ENCODE assay signal across 23 cellular contexts in genomic region chr9:88875394-88875793, GRCh38.
"Had no signal": no experiment of that assay in that cellular context is flagged by ENCODE, and none has a peak within 500 bp of the region (broad histone marks: within the 10 kb centered on the region; RNA-seq: fewer than 3 reads in every experiment).

No MANE protein-coding gene starts in this region.

- H3K36me3 ChIP-seq: brain microvascular endothelial cell, heart right ventricle had no signal

- H3K4me1 Mint-ChIP-seq: activated CD4-positive, alpha-beta T cell treated with anti-CD3 and anti-CD28 coated beads, Interleukin-2, amount 10 ng/mL, durations not matched to agents 24 days and 14 days; activated naive CD4-positive, alpha-beta T cell treated with anti-CD3 and anti-CD28 coated beads, Interleukin-2, amount 50 U/mL, for 24 hours; activated naive CD8-positive, alpha-beta T cell treated with anti-CD3 and anti-CD28 coated beads, Interleukin-2, amount 10 ng/mL, durations not matched to agents 7 days and 5 days; central memory CD8-positive, alpha-beta T cell; endodermal cell had no signal

- H3K9me3 Mint-ChIP-seq: activated CD4-positive, alpha-beta memory T cell treated with anti-CD3 and anti-CD28 coated beads for 36 hours; activated CD4-positive, alpha-beta T cell treated with anti-CD3 and anti-CD28 coated beads, Interleukin-2, amount 10 ng/mL, durations not matched to agents 24 days and 14 days; activated naive CD4-positive, alpha-beta T cell treated with anti-CD3 and anti-CD28 coated beads for 36 hours; activated naive CD4-positive, alpha-beta T cell treated with anti-CD3 and anti-CD28 coated beads, Interleukin-2, amount 50 U/mL, for 24 hours; activated naive CD8-positive, alpha-beta T cell treated with anti-CD3 and anti-CD28 coated beads, Interleukin-2, amount 10 ng/mL, durations not matched to agents 7 days and 5 days; activated T-cell treated with anti-CD3 and anti-CD28 coated beads, Interleukin-2, amount 50 U/mL, for 4 hours; activated T-helper 2 cell treated with anti-CD3 and anti-CD28 coated beads, Interferon-gamma antibody, Interleukin-2, Interleukin-4, amounts not matched to agents 10 μg/mL and 5 μg/mL and 100 μg/mL, durations not matched to agents 14 hours and 24 hours and 36 hours; central memory CD8-positive, alpha-beta T cell; dendritic cell treated with granulocyte-macrophage colony-stimulating factor and Interleukin-4, amounts not matched to agents 40 ng/mL and 50 ng/mL, for 4 days had no signal

- H3K36me3 Mint-ChIP-seq: activated CD4-positive, alpha-beta memory T cell treated with anti-CD3 and anti-CD28 coated beads for 36 hours; activated naive CD4-positive, alpha-beta T cell treated with anti-CD3 and anti-CD28 coated beads, Interleukin-2, amount 50 U/mL, for 24 hours; activated naive CD8-positive, alpha-beta T cell treated with anti-CD3 and anti-CD28 coated beads, Interleukin-2, amount 10 ng/mL, durations not matched to agents 7 days and 5 days had no signal

- H3K27ac ChIP-seq: brain microvascular endothelial cell, coronary artery had no signal

- H3K9me3 ChIP-seq: heart right ventricle had no signal

- H3K27me3 ChIP-seq: brain microvascular endothelial cell, heart right ventricle had no signal

- DNase-seq: activated CD4-positive, alpha-beta memory T cell treated with anti-CD3 and anti-CD28 coated beads for 36 hours; activated CD4-positive, alpha-beta T cell treated with anti-CD3 and anti-CD28 coated beads for 36 hours; activated CD4-positive, alpha-beta T cell treated with anti-CD3 and anti-CD28 coated beads, Interleukin-2, amount 10 ng/mL, durations not matched to agents 24 days and 14 days; activated CD4-positive, CD25-positive, alpha-beta regulatory T cell; activated CD4-positive, CD25-positive, alpha-beta regulatory T cell treated with anti-CD3 and anti-CD28 coated beads, Interleukin-2, amount 50 U/mL, for 72 hours; activated CD8-positive, alpha-beta memory T cell treated with anti-CD3 and anti-CD28 coated beads for 24 hours; activated effector memory CD4-positive, alpha-beta T cell treated with anti-CD3 and anti-CD28 coated beads, Interleukin-2, amount 50 U/mL, for 16 hours; activated naive CD4-positive, alpha-beta T cell treated with anti-CD3 and anti-CD28 coated beads for 36 hours; activated naive CD8-positive, alpha-beta T cell treated with anti-CD3 and anti-CD28 coated beads, Interleukin-2, amount 10 ng/mL, durations not matched to agents 7 days and 5 days; activated T-cell treated with anti-CD3 and anti-CD28 coated beads, Interleukin-2, amount 50 U/mL, for 4 hours; amniotic stem cell; anterior cingulate cortex; brain microvascular endothelial cell; dorsolateral prefrontal cortex; effector memory CD4-positive, alpha-beta T cell; endodermal cell; heart right ventricle had no signal

- ATAC-seq: activated CD4-positive, alpha-beta T cell treated with anti-CD3 and anti-CD28 coated beads for 36 hours; activated T-cell treated with anti-CD3 and anti-CD28 coated beads, Interleukin-2, amount 50 U/mL, for 4 hours; esophagus mucosa; heart right ventricle had no signal

- H3K27ac Mint-ChIP-seq: activated CD4-positive, alpha-beta memory T cell treated with anti-CD3 and anti-CD28 coated beads for 36 hours; activated CD4-positive, alpha-beta T cell treated with anti-CD3 and anti-CD28 coated beads for 36 hours; activated CD4-positive, alpha-beta T cell treated with anti-CD3 and anti-CD28 coated beads, Interleukin-2, amount 10 ng/mL, durations not matched to agents 24 days and 14 days; activated naive CD4-positive, alpha-beta T cell treated with anti-CD3 and anti-CD28 coated beads for 36 hours; activated naive CD4-positive, alpha-beta T cell treated with anti-CD3 and anti-CD28 coated beads, Interleukin-2, amount 50 U/mL, for 24 hours; activated naive CD8-positive, alpha-beta T cell treated with anti-CD3 and anti-CD28 coated beads, Interleukin-2, amount 10 ng/mL, durations not matched to agents 7 days and 5 days; activated T-helper 2 cell treated with anti-CD3 and anti-CD28 coated beads, Interferon-gamma antibody, Interleukin-2, Interleukin-4, amounts not matched to agents 10 μg/mL and 5 μg/mL and 100 μg/mL, durations not matched to agents 14 hours and 24 hours and 36 hours; dendritic cell treated with granulocyte-macrophage colony-stimulating factor and Interleukin-4, amounts not matched to agents 40 ng/mL and 50 ng/mL, for 4 days; endodermal cell had no signal

- H3K4me3 ChIP-seq: coronary artery, dorsolateral prefrontal cortex, heart right ventricle had no signal

- H3K4me3 Mint-ChIP-seq: activated CD4-positive, alpha-beta memory T cell treated with anti-CD3 and anti-CD28 coated beads for 36 hours; activated CD4-positive, alpha-beta T cell treated with anti-CD3 and anti-CD28 coated beads for 36 hours; activated CD4-positive, alpha-beta T cell treated with anti-CD3 and anti-CD28 coated beads, Interleukin-2, amount 10 ng/mL, durations not matched to agents 24 days and 14 days; activated naive CD4-positive, alpha-beta T cell treated with anti-CD3 and anti-CD28 coated beads for 36 hours; activated naive CD4-positive, alpha-beta T cell treated with anti-CD3 and anti-CD28 coated beads, Interleukin-2, amount 50 U/mL, for 24 hours; activated naive CD8-positive, alpha-beta T cell treated with anti-CD3 and anti-CD28 coated beads, Interleukin-2, amount 10 ng/mL, durations not matched to agents 7 days and 5 days; activated T-cell treated with anti-CD3 and anti-CD28 coated beads, Interleukin-2, amount 50 U/mL, for 4 hours; central memory CD8-positive, alpha-beta T cell; dendritic cell treated with granulocyte-macrophage colony-stimulating factor and Interleukin-4, amounts not matched to agents 40 ng/mL and 50 ng/mL, for 4 days; endodermal cell had no signal
